8 cellular contexts compared by ENCODE assay signal in genomic region chr2:70992945-70993688, GRCh38. TPM values are rescaled to one million over a fixed set of nuclear protein-coding genes. Genes with fewer than 3 reads are reported as not detected.
DNase-seq lines count a peak whose midpoint lies in the region; ATAC-seq, FAIRE-seq and TF ChIP-seq lines count a peak whose summit lies in the region.

No MANE protein-coding gene starts in this region.

- TF ChIP-seq CTCF in BE2C (IDR thresholded peaks at IDR 0.05; ENCODE audit: low read depth, low read length) = no peak
- no peak for TF ChIP-seq CTCF in astrocyte of the spinal cord (IDR thresholded peaks at IDR 0.05; ENCODE audit: low read depth, low read length)
- no peak for TF ChIP-seq CTCF in D721Med (IDR thresholded peaks at IDR 0.05; ENCODE audit: insufficient read depth, missing control alignments)

- in situ Hi-C loops in astrocyte of the spinal cord (cut with HindIII; ENCODE audit: low sequenced_read_pairs) = no loop called here

- no peak for ATAC-seq in GM19023 (IDR thresholded peaks at IDR 0.05; ENCODE audit: unreplicated experiment)

- no peak overlapping the region for H3K9ac ChIP-seq in HUES6 (ENCODE audit: low read length)

- DNase-seq in BE2C (no peak), astrocyte of the spinal cord (ENCODE audit: low read depth, low spot score) (no peak), D721Med (ENCODE audit: insufficient read length, low spot score) (no peak), caudate nucleus (lab: John Stamatoyannopoulos, UW) (no peak), substantia nigra (lab: John Stamatoyannopoulos, UW) (no peak)

- H3K36me3 ChIP-seq in BE2C = no peaks in the 10 kb centered on the region; the same call in 1 of the 2 replicates
- peaks cover 30% of the 10 kb centered on the region for H3K36me3 ChIP-seq in HUES6 (ENCODE audit: control insufficient read depth, insufficient read depth, low read length)
- peaks cover 34 to 38% of the 10 kb centered on the region in 2 donors for H3K36me3 ChIP-seq in muscle layer of duodenum (ENCODE audit: control insufficient read depth in 1 of 2, insufficient read depth in 2 of 2, low read length in 2 of 2)

- H3K27me3 ChIP-seq in BE2C = no peaks in the 10 kb centered on the region
- no peaks in the 10 kb centered on the region for H3K27me3 ChIP-seq in HUES6 (ENCODE audit: control insufficient read depth, insufficient read depth, low read length)
- no peaks in the 10 kb centered on the region for H3K27me3 ChIP-seq in muscle layer of duodenum (ENCODE audit: low read depth, low read length)

- H3K4me3 ChIP-seq in BE2C (ENCODE audit: low read depth, low read length) (peak overlapping the region; percentile 78), HUES6 (ENCODE audit: low read depth, low read length) (peak overlapping the region; percentile 90), astrocyte of the spinal cord (ENCODE audit: low read depth, low read length) (peak overlapping the region; percentile 82), muscle layer of duodenum (ENCODE audit: low read depth in 1 of 2, low read length in 2 of 2) (peak overlapping the region; percentile 76 to 92)

- H3K9me3 ChIP-seq in BE2C (no peaks in the 10 kb centered on the region), HUES6 (ENCODE audit: control insufficient read depth, insufficient read depth, low read depth, low read length) (no peaks in the 10 kb centered on the region), muscle layer of duodenum (ENCODE audit: control insufficient read depth in 1 of 2, low read length in 2 of 2) (no peaks in the 10 kb centered on the region)

- FAIRE-seq in D721Med (lab: Jason Lieb, UNC) = no peak

- H3K4me1 ChIP-seq in BE2C = no peaks in the 10 kb centered on the region
- peaks cover 9% of the 10 kb centered on the region for H3K4me1 ChIP-seq in HUES6 (ENCODE audit: control insufficient read depth, insufficient read depth, low read length)
- peaks cover 5 to 20% of the 10 kb centered on the region in 2 donors for H3K4me1 ChIP-seq in muscle layer of duodenum (ENCODE audit: control insufficient read depth in 1 of 2, insufficient read depth in 2 of 2, low read length in 2 of 2)

- H3K27ac ChIP-seq in HUES6 (ENCODE audit: low read depth, low read length) = no peak overlapping the region
- H3K27ac ChIP-seq in muscle layer of duodenum (ENCODE audit: low read length) = no peak overlapping the region
- H3K27ac ChIP-seq in caudate nucleus (ENCODE audit: low read depth, low read length) = no peak overlapping the region
- H3K27ac ChIP-seq in substantia nigra (ENCODE audit: low read depth, low read length, poor library complexity, severe bottlenecking) = no peak overlapping the region

RNA-seq across cellular contexts. Expression of gene TEX261, which starts 1.6 kb away (rescaled TPM):
- polyA plus RNA-seq in BE2C (2012; ENCODE audit: insufficient read depth, insufficient read length, low read depth) = 17.1 TPM

RNA-seq across cellular contexts. Expression of gene ANKRD53, which starts 14.7 kb away (rescaled TPM):
- polyA plus RNA-seq in BE2C (2012; ENCODE audit: insufficient read depth, insufficient read length, low read depth) = 1.6 TPM

RNA-seq across cellular contexts. Expression of gene ATP6V1B1, which starts 57.4 kb away (rescaled TPM):
- polyA plus RNA-seq in BE2C (2012; ENCODE audit: insufficient read depth, insufficient read length, low read depth) = not detected
